ENCODE assay signal across 17 cellular contexts in genomic region chr10:1448252-1448901, GRCh38.
DNase-seq lines count a peak whose midpoint lies in the region; ATAC-seq, FAIRE-seq and TF ChIP-seq lines count a peak whose summit lies in the region.
"Had no signal": no experiment of that assay in that cellular context is flagged by ENCODE, and none has a peak within 500 bp of the region (broad histone marks: within the 10 kb centered on the region; RNA-seq: fewer than 3 reads in every experiment).

No MANE protein-coding gene starts in this region.

- no peak for FAIRE-seq in H54 (lab: Jason Lieb, UNC)
- FAIRE-seq: K562 had no signal

- H3K9me3 ChIP-seq in right atrium auricular region (peaks cover 0 to 4% of the 10 kb centered on the region in 2 donors), left ventricle myocardium inferior (replicated peaks) (no peaks in the 10 kb centered on the region), mucosa of descending colon (no peaks in the 10 kb centered on the region)

- intact Hi-C loops in left ventricle myocardium inferior (cut with micrococcal nuclease), result no loop called here
- intact Hi-C loops in mucosa of descending colon (cut with DNase I, micrococcal nuclease), result no loop called here

- H3K27ac Mint-ChIP-seq in endothelial cell (ENCODE audit: unreplicated experiment), result peak overlapping the region; percentile 21
- no peak overlapping the region for H3K27ac Mint-ChIP-seq in HFFc6
- H3K27ac Mint-ChIP-seq: CD4-positive, CD25-positive, alpha-beta regulatory T cell had no signal

- H3K36me3 Mint-ChIP-seq in endothelial cell (ENCODE audit: low read depth, unreplicated experiment) (no peaks in the 10 kb centered on the region), HFFc6 (ENCODE audit: low read depth) (peaks cover 6% of the 10 kb centered on the region; the same call in 1 of the 2 replicates)
- H3K36me3 Mint-ChIP-seq: CD4-positive, CD25-positive, alpha-beta regulatory T cell had no signal

- H3K4me1 Mint-ChIP-seq in endothelial cell (ENCODE audit: unreplicated experiment), result peaks cover 10% of the 10 kb centered on the region
- H3K4me1 Mint-ChIP-seq in HFFc6 (ENCODE audit: low read depth), result no peaks in the 10 kb centered on the region
- H3K4me1 Mint-ChIP-seq: CD4-positive, CD25-positive, alpha-beta regulatory T cell had no signal

- H3K27ac ChIP-seq in right atrium auricular region (no peak overlapping the region), left ventricle myocardium inferior (replicated peaks) (no peak overlapping the region)
- H3K27ac ChIP-seq: GM23248 had no signal

- no peaks in the 10 kb centered on the region for H3K9me3 Mint-ChIP-seq in endothelial cell (ENCODE audit: unreplicated experiment)
- peaks cover 28% of the 10 kb centered on the region for H3K9me3 Mint-ChIP-seq in HFFc6

- H3K4me1 ChIP-seq in right atrium auricular region, result no peaks in the 10 kb centered on the region
- no peaks in the 10 kb centered on the region for H3K4me1 ChIP-seq in left ventricle myocardium inferior
- H3K4me1 ChIP-seq in mucosa of descending colon (ENCODE audit: low read depth), result peaks cover 8% of the 10 kb centered on the region

- DNase-seq in right atrium auricular region (ENCODE audit: low spot score) (peak; percentile 21), left ventricle myocardium inferior (no peak), endothelial cell (ENCODE audit: low spot score) (no peak), mucosa of descending colon (no peak), HFFc6 (no peak), H54 (ENCODE audit: insufficient read length, low spot score) (no peak), superior temporal gyrus (ENCODE audit: extremely low spot score) (no peak), NCI-H345 treated with DMSO at 0.1 percent for 48 hours (lab: John Stamatoyannopoulos, UW; ENCODE audit: unreplicated experiment) (no peak)
- DNase-seq: CD4-positive, CD25-positive, alpha-beta regulatory T cell; DND-41; GF-D8; GM23248; NCI-H1092; NCI-H2107; NCI-H226; SHP77 treated with DMSO at 0.1 percent for 48 hours had no signal

- H3K27me3 ChIP-seq in right atrium auricular region (no peaks in the 10 kb centered on the region), left ventricle myocardium inferior (ENCODE audit: low read depth) (peaks cover 46% of the 10 kb centered on the region)

- peak; percentile 43 for ATAC-seq in mucosa of descending colon
- ATAC-seq: K562 had no signal

- H3K36me3 ChIP-seq in right atrium auricular region, result no peaks in the 10 kb centered on the region
- no peaks in the 10 kb centered on the region for H3K36me3 ChIP-seq in left ventricle myocardium inferior
- H3K36me3 ChIP-seq in mucosa of descending colon (ENCODE audit: low read depth), result no peaks in the 10 kb centered on the region

- no peak overlapping the region for H3K4me3 Mint-ChIP-seq in endothelial cell (ENCODE audit: unreplicated experiment)
- H3K4me3 Mint-ChIP-seq in HFFc6, result no peak overlapping the region
- H3K4me3 Mint-ChIP-seq: CD4-positive, CD25-positive, alpha-beta regulatory T cell had no signal

- H3K27me3 Mint-ChIP-seq in endothelial cell (ENCODE audit: unreplicated experiment) (peaks cover 3% of the 10 kb centered on the region), HFFc6 (ENCODE audit: insufficient read depth) (no peaks in the 10 kb centered on the region; the same call in 1 of the 2 replicates)

- TF ChIP-seq POLR2A in H54 (IDR thresholded peaks at IDR 0.05; ENCODE audit: low read depth, low read length), result no peak

- H3K4me3 ChIP-seq in right atrium auricular region (no peak overlapping the region), left ventricle myocardium inferior (no peak overlapping the region), mucosa of descending colon (no peak overlapping the region)
- H3K4me3 ChIP-seq: GM23248, K562 had no signal

- TF ChIP-seq CTCF in right atrium auricular region (IDR thresholded peaks at IDR 0.05) (no peak), left ventricle myocardium inferior (IDR thresholded peaks at IDR 0.05; ENCODE audit: borderline replicate concordance) (no peak), endothelial cell (IDR thresholded peaks at IDR 0.05; ENCODE audit: unreplicated experiment) (no peak), mucosa of descending colon (IDR thresholded peaks at IDR 0.05) (no peak), HFFc6 (IDR thresholded peaks at IDR 0.05) (no peak)
